Comparison of ENCODE assay signal across 1 cellular context in genomic region chr12:122449317-122449716, GRCh38.
TF ChIP-seq lines count a peak whose summit lies in the region.

No MANE protein-coding gene starts in this region.

TF ChIP-seq in K562, 482 proteins besides CTCF, POLR2A, EP300 and RAD21 (continued from another document):
- no peak for TF ChIP-seq TSHZ1 (CRISPR knock-in tag; IDR thresholded peaks at IDR 0.05)
- TF ChIP-seq JUND (IDR thresholded peaks at IDR 0.05; ENCODE audit: borderline replicate concordance, low read depth, low read length): peak; percentile 77; the same call in 1 of the 2 replicates
- TF ChIP-seq JUND (tag; IDR thresholded peaks at IDR 0.05; ENCODE audit: borderline replicate concordance, low read depth, low read length): peak; percentile 73; the same call in 1 of the 3 replicates
- TF ChIP-seq ATF3 (IDR thresholded peaks at IDR 0.05): peak; percentile 75
- 0 out of 2 replicates have a peak, but pooled peaks have one; percentile 49 for TF ChIP-seq ATF3 (CRISPR knock-in tag; conservative IDR thresholded peaks at IDR 0.05)
- no peak for TF ChIP-seq ZNF445 (CRISPR knock-in tag; IDR thresholded peaks at IDR 0.05; ENCODE audit: low read depth)
- TF ChIP-seq NFATC3 (IDR thresholded peaks at IDR 0.05): 0 out of 2 replicates have a peak, but pooled peaks have one; percentile 73
- 0 out of 2 replicates have a peak, but pooled peaks have one; percentile 36 for TF ChIP-seq SMARCA4 (IDR thresholded peaks at IDR 0.05)
- no peak for TF ChIP-seq SMARCA5 (IDR thresholded peaks at IDR 0.05)
- TF ChIP-seq FOS (IDR thresholded peaks at IDR 0.05; ENCODE audit: extremely low read depth, insufficient read length): peak; percentile 14
- TF ChIP-seq ZNF384 (IDR thresholded peaks at IDR 0.05; ENCODE audit: low read depth, low read length): peak; percentile 52; the same call in 1 of the 2 replicates
- 0 out of 2 replicates have a peak, but pooled peaks have one; percentile 44 for TF ChIP-seq DPF2 (IDR thresholded peaks at IDR 0.05)
- peak; percentile 68; the same call in 1 of the 2 replicates for TF ChIP-seq JUN (IDR thresholded peaks at IDR 0.05; ENCODE audit: borderline replicate concordance, low read depth, low read length)
- TF ChIP-seq JUN (CRISPR knock-in tag; IDR thresholded peaks at IDR 0.05; ENCODE audit: borderline replicate concordance): no peak
